ENCODE assay signal across 8 cellular contexts in the genomic region with DNA sequence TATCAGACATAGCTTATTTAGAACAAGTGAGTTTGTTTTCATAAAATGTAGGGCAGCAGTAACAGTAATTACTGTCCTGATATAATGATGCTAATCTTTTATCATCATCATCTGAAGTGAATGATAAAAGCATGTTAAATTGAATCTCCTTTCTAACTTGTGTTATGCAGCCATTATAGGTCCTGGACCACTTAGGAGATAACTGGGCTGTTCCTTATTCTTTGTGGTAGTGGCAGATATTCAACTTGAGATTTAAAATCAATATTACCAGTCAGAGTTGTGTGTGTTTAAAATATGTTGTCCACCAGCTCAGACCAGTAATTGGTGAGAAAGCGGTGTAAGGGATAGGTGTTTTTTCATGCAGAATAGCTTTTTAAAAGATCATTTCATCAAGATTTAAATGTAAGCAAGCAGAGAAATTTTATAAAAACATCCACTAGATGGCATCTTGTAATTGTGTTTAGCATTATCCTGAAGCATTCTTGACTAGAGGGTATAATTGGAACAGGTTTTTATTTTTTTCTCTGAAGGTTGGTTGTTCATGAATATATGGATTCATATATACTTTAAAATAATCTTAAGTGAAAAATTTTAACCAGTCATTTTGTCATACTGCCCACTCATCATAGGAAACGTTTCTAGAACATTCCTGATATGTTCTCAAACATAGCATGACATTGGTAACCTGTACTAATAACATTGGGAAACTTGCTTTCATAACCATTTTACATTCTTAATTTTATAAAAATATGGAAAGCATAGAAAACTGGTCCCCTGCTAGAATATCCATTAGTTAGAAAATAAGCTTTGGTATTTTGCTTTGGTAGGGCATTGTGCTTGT.
A peak's percentile ranks its signal among the peaks of the same experiment; 100 is the strongest.
DNase-seq lines count a peak whose midpoint lies in the region; TF ChIP-seq lines count a peak whose summit lies in the region.

No MANE protein-coding gene starts in this region.

- 40 to 55% (median 45%) methylated on average over 2 of the region's 2 CpGs for WGBS in adrenal gland, 4 donors

- peak overlapping the region in 1 of 5 donors; percentile 11 for H3K27ac ChIP-seq in adrenal gland

- no peaks in the 10 kb centered on the region for H3K9me3 ChIP-seq in adrenal gland (replicated peaks in 1 of 3)

- TF ChIP-seq CTCF in adrenal gland (IDR thresholded peaks at IDR 0.05): peak; percentile 52 to 83 (median 64)

- H3K36me3 ChIP-seq in adrenal gland (replicated peaks in 1 of 2): no peaks in the 10 kb centered on the region

- intact Hi-C loops in adrenal gland (cut with DNase I): loop anchor here in 1 of 2 donors (5.0 kb wide), 1 partner anchor 66 kb away; no protein-coding TSS in a partner anchor

- H3K4me3 ChIP-seq in adrenal gland: no peak overlapping the region

- DNase-seq in NCI-H345 (lab: John Stamatoyannopoulos, UW) (peak; percentile 8), NCI-H345 treated with DMSO at 0.1 percent for 48 hours (lab: John Stamatoyannopoulos, UW; ENCODE audit: unreplicated experiment) (no peak), NCI-H1694 treated with DMSO at 0.1 percent for 48 hours (lab: John Stamatoyannopoulos, UW) (peak; percentile 68), adrenal gland (no peak), left kidney (ENCODE audit: low read depth, low spot score) (peak; percentile 45)
- DNase-seq in activated CD8-positive, alpha-beta memory T cell treated with anti-CD3 and anti-CD28 coated beads, Interleukin-2, amount 50 U/mL, for 4 hours: no peak
- DNase-seq in activated CD4-positive, alpha-beta T cell treated with anti-CD3 and anti-CD28 coated beads, Interleukin-2, amount 50 U/mL, for 4 hours: no peak
- DNase-seq in activated naive CD4-positive, alpha-beta T cell treated with Interleukin-2 at 50 U/mL for 16 hours: no peak

- peaks cover 16 to 34% of the 10 kb centered on the region in 2 donors for H3K4me1 ChIP-seq in adrenal gland (replicated peaks in 1 of 2)

- H3K27me3 ChIP-seq in adrenal gland: no peaks in the 10 kb centered on the region

- no peak for TF ChIP-seq POLR2A in adrenal gland (IDR thresholded peaks at IDR 0.05)

Comparison
In these comparisons a context has a peak if more than half of its experiments do, and no peak if none do; other contexts are left out.
1. DNase-seq: peak in NCI-H345 (single experiment), NCI-H1694 treated with DMSO at 0.1 percent for 48 hours (single experiment) and left kidney (single experiment); none in NCI-H345 treated with DMSO at 0.1 percent for 48 hours (single experiment), adrenal gland (0 of 7), activated CD8-positive, alpha-beta memory T cell treated with anti-CD3 and anti-CD28 coated beads, Interleukin-2, amount 50 U/mL, for 4 hours (single experiment), activated CD4-positive, alpha-beta T cell treated with anti-CD3 and anti-CD28 coated beads, Interleukin-2, amount 50 U/mL, for 4 hours (0 of 2) and activated naive CD4-positive, alpha-beta T cell treated with Interleukin-2 at 50 U/mL for 16 hours (single experiment).